ENCODE assay signal across 13 cellular contexts in the genomic region with DNA sequence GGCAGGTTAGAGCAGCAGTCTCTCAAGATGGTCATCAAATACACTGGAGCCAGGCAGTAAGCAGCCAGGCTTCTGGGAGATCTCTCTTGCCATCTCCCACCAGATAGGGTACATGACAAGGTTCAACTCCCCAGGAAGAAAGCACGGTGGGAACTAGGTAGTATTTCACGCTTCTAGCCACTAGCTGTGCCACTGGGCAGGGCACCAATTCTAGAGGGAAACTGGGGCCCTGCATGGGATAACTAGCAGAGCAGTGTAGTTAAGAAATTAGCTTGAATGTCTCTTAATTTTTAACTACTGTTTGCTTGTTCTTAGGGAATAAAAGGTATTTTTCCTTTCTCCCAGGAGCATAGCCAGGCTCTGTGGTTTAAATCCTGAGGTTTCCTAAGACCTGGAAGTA. TPM values are rescaled to one million over a fixed set of nuclear protein-coding genes. Genes with fewer than 3 reads are reported as not detected.
DNase-seq lines count a peak whose midpoint lies in the region; ATAC-seq and TF ChIP-seq lines count a peak whose summit lies in the region.
"Had no signal": no experiment of that assay in that cellular context is flagged by ENCODE, and none has a peak within 500 bp of the region (broad histone marks: within the 10 kb centered on the region; RNA-seq: fewer than 3 reads in every experiment).

No MANE protein-coding gene starts in this region.

- WGBS in right cardiac atrium, result 38% methylated on average over 2 of the region's 2 CpGs

- H3K9me3 ChIP-seq in right cardiac atrium (ENCODE audit: control insufficient read depth, low read length) (no peaks in the 10 kb centered on the region), right atrium auricular region (no peaks in the 10 kb centered on the region)

- no peaks in the 10 kb centered on the region for H3K27me3 Mint-ChIP-seq in stimulated activated memory B cell treated with anti-CD40 and anti-IgM and Interleukin-4, amounts not matched to agents 10 μg/mL and 1 μg/mL and 100 μg/mL, for 72 hours

- no peaks in the 10 kb centered on the region for H3K9me3 Mint-ChIP-seq in stimulated activated memory B cell treated with anti-CD40 and anti-IgM and Interleukin-4, amounts not matched to agents 10 μg/mL and 1 μg/mL and 100 μg/mL, for 72 hours

- H3K4me3 ChIP-seq in right cardiac atrium (ENCODE audit: low read length), result no peak overlapping the region
- no peak overlapping the region for H3K4me3 ChIP-seq in right atrium auricular region
- H3K4me3 ChIP-seq: BLaER1 treated with 17β-estradiol and CSF1 and Interleukin-3, amounts not matched to agents 10 nM and 100 nM; GM23248 had no signal

- no peaks in the 10 kb centered on the region for H3K36me3 Mint-ChIP-seq in stimulated activated memory B cell treated with anti-CD40 and anti-IgM and Interleukin-4, amounts not matched to agents 10 μg/mL and 1 μg/mL and 100 μg/mL, for 72 hours
- H3K36me3 Mint-ChIP-seq: CD4-positive, CD25-positive, alpha-beta regulatory T cell had no signal

- H3K4me3 Mint-ChIP-seq in stimulated activated memory B cell treated with anti-CD40 and anti-IgM and Interleukin-4, amounts not matched to agents 10 μg/mL and 1 μg/mL and 100 μg/mL, for 72 hours, result no peak overlapping the region
- H3K4me3 Mint-ChIP-seq: CD4-positive, CD25-positive, alpha-beta regulatory T cell had no signal

- H3K4me1 ChIP-seq in right cardiac atrium (ENCODE audit: control insufficient read depth, insufficient read depth, low read length) (peaks cover 2% of the 10 kb centered on the region), right atrium auricular region (no peaks in the 10 kb centered on the region)
- H3K4me1 ChIP-seq: BLaER1 treated with 17β-estradiol and CSF1 and Interleukin-3, amounts not matched to agents 10 nM and 100 nM had no signal

- no peaks in the 10 kb centered on the region for H3K36me3 ChIP-seq in right atrium auricular region
- H3K36me3 ChIP-seq: BLaER1 treated with 17β-estradiol and CSF1 and Interleukin-3, amounts not matched to agents 10 nM and 100 nM had no signal

- ATAC-seq in right cardiac atrium, result no peak
- peak; percentile 29 for ATAC-seq in left lobe of liver
- no peak for ATAC-seq in stimulated activated memory B cell treated with anti-CD40 and anti-IgM and Interleukin-4, amounts not matched to agents 10 μg/mL and 1 μg/mL and 100 μg/mL, for 72 hours

- intact Hi-C loops in right cardiac atrium (cut with DNase I), result no loop called here

- peaks cover 9% of the 10 kb centered on the region for H3K4me1 Mint-ChIP-seq in stimulated activated memory B cell treated with anti-CD40 and anti-IgM and Interleukin-4, amounts not matched to agents 10 μg/mL and 1 μg/mL and 100 μg/mL, for 72 hours
- H3K4me1 Mint-ChIP-seq: CD4-positive, CD25-positive, alpha-beta regulatory T cell had no signal

- H3K27ac ChIP-seq in right cardiac atrium (ENCODE audit: low read length) (peak overlapping the region; percentile 52), right atrium auricular region (no peak overlapping the region)
- H3K27ac ChIP-seq: 22Rv1; BLaER1 treated with 17β-estradiol and CSF1 and Interleukin-3, amounts not matched to agents 10 nM and 100 nM; GM23248 had no signal

- DNase-seq in right cardiac atrium (no peak), right atrium auricular region (ENCODE audit: low spot score) (no peak), left lobe of liver (ENCODE audit: low spot score) (no peak), renal cortical epithelial cell (ENCODE audit: low read depth) (peak; percentile 65), dedifferentiated amniotic fluid mesenchymal stem cell (ENCODE audit: extremely low spot score) (no peak), GM20000 (ENCODE audit: low spot score) (no peak)
- DNase-seq: Calu3; CD4-positive, CD25-positive, alpha-beta regulatory T cell; DMS 273 treated with DMSO at 0.1 percent for 48 hours; GM23248 had no signal

- H3K27ac Mint-ChIP-seq in stimulated activated memory B cell treated with anti-CD40 and anti-IgM and Interleukin-4, amounts not matched to agents 10 μg/mL and 1 μg/mL and 100 μg/mL, for 72 hours, result no peak overlapping the region
- H3K27ac Mint-ChIP-seq: CD4-positive, CD25-positive, alpha-beta regulatory T cell had no signal

- H3K27me3 ChIP-seq in right cardiac atrium (ENCODE audit: control insufficient read depth, insufficient read depth) (no peaks in the 10 kb centered on the region), right atrium auricular region (no peaks in the 10 kb centered on the region)
- H3K27me3 ChIP-seq: BLaER1 treated with 17β-estradiol and CSF1 and Interleukin-3, amounts not matched to agents 10 nM and 100 nM had no signal

- TF ChIP-seq CTCF in right atrium auricular region (IDR thresholded peaks at IDR 0.05) (no peak), GM20000 (IDR thresholded peaks at IDR 0.05; ENCODE audit: extremely low read depth, missing control alignments) (no peak)

RNA-seq across cellular contexts. Expression of a gene that starts 7.7 kb away (rescaled TPM):
- total RNA-seq in right cardiac atrium (10 to 100 TPM; 15.1 to 31.1 (median 17.0) TPM), right atrium auricular region (1 to 10 TPM; 7.8 to 9.3 TPM), left lobe of liver (276 TPM), renal cortical epithelial cell (8.5 and 14.9 TPM in 2 replicates)
- polyA plus RNA-seq in right cardiac atrium, result 15.8 TPM
